In genomic region chr12:92145731-92146496, GRCh38 we compare ENCODE assay signal across 8 cellular contexts. TPM values are rescaled to one million over a fixed set of nuclear protein-coding genes. Genes with fewer than 3 reads are reported as not detected.
DNase-seq lines count a peak whose midpoint lies in the region; ATAC-seq lines count a peak whose summit lies in the region.

TSS of gene BTG1 (minus strand) at chr12:92145846. CDS start at chr12:92145535, 311 bp downstream.

- H3K4me3 ChIP-seq in effector memory CD4-positive, alpha-beta T cell (ENCODE audit: insufficient read depth, low read depth, low read length, poor library complexity, severe bottlenecking), result peak within 1 kb of the TSS; percentile 90

- H3K36me3 ChIP-seq in effector memory CD4-positive, alpha-beta T cell (ENCODE audit: control insufficient read depth, insufficient read depth, low read length), result peaks cover 42% of the 10 kb centered on the region

- H3K4me1 ChIP-seq in effector memory CD4-positive, alpha-beta T cell (ENCODE audit: control insufficient read depth, insufficient read depth, low read length, poor library complexity, severe bottlenecking), result no peaks in the 10 kb centered on the region

- H3K27ac ChIP-seq in effector memory CD4-positive, alpha-beta T cell (ENCODE audit: insufficient read depth, low read length, poor library complexity, severe bottlenecking), result peak within 1 kb of the TSS; percentile 93

- H3K9me3 ChIP-seq in effector memory CD4-positive, alpha-beta T cell (ENCODE audit: control insufficient read depth, low read length), result no peaks in the 10 kb centered on the region

- peak; percentile 69 for ATAC-seq in GM21360 (IDR thresholded peaks at IDR 0.05; ENCODE audit: unreplicated experiment)

- DNase-seq in COLO668 (lab: John Stamatoyannopoulos, UW; ENCODE audit: unreplicated experiment) (peak; percentile 99), HT1080 (ENCODE audit: low read depth) (peak; percentile 99), NOMO-1 treated with DMSO at 0.1 percent for 48 hours (lab: John Stamatoyannopoulos, UW; ENCODE audit: unreplicated experiment) (peak; percentile 99), lung microvascular endothelial cell (ENCODE audit: low read depth in 2 of 2) (peak; percentile 100)
- DNase-seq in activated CD8-positive, alpha-beta memory T cell treated with anti-CD3 and anti-CD28 coated beads for 4 hours (ENCODE audit: low read depth in 2 of 2), result peak; percentile 97 to 99
- peak; percentile 99 for DNase-seq in effector memory CD4-positive, alpha-beta T cell
- DNase-seq in stimulated activated CD4-positive, alpha-beta T cell treated with anti-CD3 and anti-CD28 coated beads, TNF-alpha, amount 100 ng/mL, for 48 hours (ENCODE audit: low read depth in 3 of 3), result peak; percentile 93 to 99 (median 95)

- no peaks in the 10 kb centered on the region for H3K27me3 ChIP-seq in effector memory CD4-positive, alpha-beta T cell (replicated peaks; ENCODE audit: control insufficient read depth, insufficient read depth, low read length, poor library complexity, severe bottlenecking)

RNA-seq across cellular contexts. Expression of gene BTG1, which starts in this region (rescaled TPM):
- total RNA-seq in HT1080 (2014; rRNA removed; shearing (Covaris generic)), result 7.0 and 17.8 TPM in 2 replicates
- 28.9 and 30.3 TPM in 2 replicates for polyA plus RNA-seq in HT1080 (2015; cell fraction: cytosol; rRNA removed)
- 10.9 and 12.4 TPM in 2 replicates for polyA plus RNA-seq in HT1080 (2015; cell fraction: nucleus; rRNA removed)
- total RNA-seq in lung microvascular endothelial cell, result 16.6 and 27.8 TPM in 2 replicates

Comparison
In these comparisons a context has a peak if more than half of its experiments do, and no peak if none do; other contexts are left out.
1. Peak in every context shown above with its lines: DNase-seq, ATAC-seq, H3K4me3 ChIP-seq and H3K27ac ChIP-seq.